Comparison of ENCODE assay signal across 18 cellular contexts in the genomic region with DNA sequence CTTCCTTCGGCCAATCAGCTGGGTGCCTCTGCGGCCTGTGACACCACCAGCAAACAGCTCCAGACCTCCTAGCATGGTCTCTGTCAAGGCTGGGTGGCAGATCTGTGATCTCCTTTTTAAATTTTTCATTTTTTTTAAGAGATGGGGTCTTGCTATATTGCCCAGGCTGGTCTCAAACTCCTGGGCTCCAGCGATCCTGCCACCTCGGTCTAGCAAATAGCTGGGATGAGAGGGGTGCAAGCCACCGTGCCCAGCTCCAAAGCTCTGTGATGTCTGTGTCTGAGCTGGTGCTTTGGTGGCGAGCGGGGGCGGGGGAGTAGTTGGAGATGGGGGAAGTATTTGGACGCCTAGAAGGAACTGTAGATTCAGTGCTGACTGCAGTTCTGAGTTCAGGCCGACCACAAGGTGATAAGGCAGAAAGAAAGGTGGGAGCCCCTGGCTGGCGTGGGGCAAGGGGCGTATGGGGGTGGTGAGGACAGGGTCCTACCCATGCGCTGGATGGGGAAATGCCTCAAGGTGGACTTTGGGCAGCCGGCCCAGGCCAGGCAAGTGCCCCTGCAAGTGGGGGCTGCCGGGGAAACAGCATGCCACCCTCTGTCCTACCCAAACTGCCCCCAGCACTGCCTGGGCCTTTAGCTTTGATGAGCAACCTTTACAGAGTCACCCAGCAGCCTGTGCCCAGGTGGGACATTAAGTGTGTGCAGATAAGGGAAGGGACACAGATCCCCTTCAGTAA. TPM values are rescaled to one million over a fixed set of nuclear protein-coding genes. Genes with fewer than 3 reads are reported as not detected.
DNase-seq lines count a peak whose midpoint lies in the region; ATAC-seq and TF ChIP-seq lines count a peak whose summit lies in the region.
"Had no signal": no experiment of that assay in that cellular context is flagged by ENCODE, and none has a peak within 500 bp of the region (broad histone marks: within the 10 kb centered on the region; RNA-seq: fewer than 3 reads in every experiment).

No MANE protein-coding gene starts in this region.

- intact Hi-C loops in psoas muscle (cut with DNase I), result no loop called here
- intact Hi-C loops in esophagus squamous epithelium (cut with DNase I), result no loop called here

- DNase-seq in CD1c-positive myeloid dendritic cell (ENCODE audit: extremely low spot score), result peak; percentile 36
- no peak for DNase-seq in RWPE1 (ENCODE audit: low spot score)
- DNase-seq in epithelial cell of prostate (ENCODE audit: low read depth, low spot score), result no peak
- DNase-seq in psoas muscle, result no peak
- DNase-seq in esophagus squamous epithelium (lab: John Stamatoyannopoulos, UW), result no peak
- DNase-seq in omental fat pad (ENCODE audit: low spot score), result no peak
- DNase-seq in NCI-H82 treated with DMSO at 0.1 percent for 48 hours (lab: John Stamatoyannopoulos, UW; ENCODE audit: unreplicated experiment), result no peak
- DNase-seq: activated CD4-positive, alpha-beta T cell treated with anti-CD3 and anti-CD28 coated beads, Interleukin-2, amount 50 U/mL, for 4 hours; CD4-positive, alpha-beta T cell; kidney glomerular epithelial cell; NCI-H2171; NCI-H524; stimulated activated CD4-positive, alpha-beta T cell treated with anti-CD3 and anti-CD28 coated beads, Interleukin-4, amount 100 ng/mL, for 24 hours; stimulated activated naive CD4-positive, alpha-beta T cell; T-helper 2 cell; testis had no signal

- H3K27me3 ChIP-seq in psoas muscle (ENCODE audit: insufficient read depth in 3 of 3, low read length in 2 of 3) (no peaks in the 10 kb centered on the region), esophagus squamous epithelium (no peaks in the 10 kb centered on the region)
- H3K27me3 ChIP-seq: neutrophil, testis had no signal

- no peak for ATAC-seq in psoas muscle
- no peak for ATAC-seq in omental fat pad (ENCODE audit: low FRiP score)

- CTCF ChIA-PET in RWPE1 (lab: Yijun Ruan, JAX), result interaction anchor here (0.6 to 1.0 kb wide), 2 partner anchors 18 to 677 kb away, joined by 3 read pairs; no protein-coding TSS in a partner anchor

- H3K27ac ChIP-seq in RWPE1, result peak overlapping the region; percentile 100
- H3K27ac ChIP-seq in epithelial cell of prostate, result peak overlapping the region; percentile 99
- peak overlapping the region; percentile 21 for H3K27ac ChIP-seq in psoas muscle
- H3K27ac ChIP-seq in esophagus squamous epithelium, result no peak overlapping the region
- H3K27ac ChIP-seq: KMS-11, neutrophil, testis had no signal

- no peak for TF ChIP-seq CTCF in RWPE1 (conservative IDR thresholded peaks at IDR 0.05; ENCODE audit: low read depth)
- no peak for TF ChIP-seq CTCF in psoas muscle (IDR thresholded peaks at IDR 0.05)
- no peak for TF ChIP-seq CTCF in esophagus squamous epithelium (IDR thresholded peaks at IDR 0.05)
- no peak for TF ChIP-seq CTCF in omental fat pad (IDR thresholded peaks at IDR 0.05)

- peaks cover 9 to 79% of the 10 kb centered on the region in 2 donors for H3K36me3 ChIP-seq in psoas muscle (ENCODE audit: insufficient read depth in 1 of 2, low read depth in 1 of 2)
- peaks cover 22 to 88% (median 49%) of the 10 kb centered on the region in 3 donors for H3K36me3 ChIP-seq in esophagus squamous epithelium

- no peak overlapping the region for H3K4me3 ChIP-seq in psoas muscle
- no peak overlapping the region for H3K4me3 ChIP-seq in esophagus squamous epithelium
- H3K4me3 ChIP-seq: testis had no signal

- H3K4me1 ChIP-seq in psoas muscle (peaks cover 37% of the 10 kb centered on the region), esophagus squamous epithelium (peaks cover 24 to 61% (median 27%) of the 10 kb centered on the region in 3 donors)

- POLR2A ChIA-PET in RWPE1 (lab: Yijun Ruan, JAX; ENCODE audit: low non-redundant PET), result no interaction called here

- 90 to 94% (median 91%) methylated on average over 15 of the region's 15 CpGs for WGBS in psoas muscle, 3 donors
- WGBS in esophagus squamous epithelium, 2 donors, result 90 to 91% methylated on average over 5 to 10 of the region's 15 CpGs

- H3K9me3 ChIP-seq in psoas muscle (no peaks in the 10 kb centered on the region), esophagus squamous epithelium (no peaks in the 10 kb centered on the region)
- H3K9me3 ChIP-seq: neutrophil, testis had no signal

- TF ChIP-seq POLR2A in esophagus squamous epithelium (IDR thresholded peaks at IDR 0.05), result no peak

RNA-seq across cellular contexts. Expression of a gene that starts 5.5 kb away (rescaled TPM):
- total RNA-seq in psoas muscle (10 to 100 TPM; 55.9 to 97.4 (median 78.6) TPM), esophagus squamous epithelium (10 to 100 TPM; 32.8 to 51.5 (median 47.7) TPM), omental fat pad (10 to 100 TPM; 25.3 to 42.9 (median 41.0) TPM)
- 100 to 1,000 TPM in 2 of 3 donors, 10 to 100 TPM in 1; 64.6 to 138 (median 108) TPM for polyA plus RNA-seq in psoas muscle

RNA-seq across cellular contexts. Expression of a gene that starts 48.0 kb away (rescaled TPM):
- total RNA-seq in psoas muscle (10 to 100 TPM; 11.4 to 24.0 (median 19.1) TPM), esophagus squamous epithelium (10 to 100 TPM; 33.2 to 52.5 (median 41.5) TPM), omental fat pad (10 to 100 TPM; 25.7 to 59.2 (median 51.6) TPM)
- polyA plus RNA-seq in psoas muscle, result 100 to 1,000 TPM in 1 of 3 donors, 10 to 100 TPM in 2; 23.9 to 164 (median 40.0) TPM

Comparison
In these comparisons a context has a peak if more than half of its experiments do, and no peak if none do; other contexts are left out.
1. H3K27ac ChIP-seq: peak in RWPE1 (single experiment), epithelial cell of prostate (single experiment) and psoas muscle (single experiment); none in esophagus squamous epithelium (0 of 4).